Comparison of ENCODE assay signal across 38 cellular contexts in genomic region chr1:231656741-231657140, GRCh38.
"Had no signal": no experiment of that assay in that cellular context is flagged by ENCODE, and none has a peak within 500 bp of the region (broad histone marks: within the 10 kb centered on the region; RNA-seq: fewer than 3 reads in every experiment).

No MANE protein-coding gene starts in this region.

- H3K36me3 ChIP-seq: adrenal gland, ascending aorta, brain microvascular endothelial cell, breast epithelium, cardiac muscle cell had no signal

- FAIRE-seq: astrocyte, bronchial epithelial cell, colon had no signal

- H3K4me3 ChIP-seq: adrenal gland, ascending aorta, body of pancreas, breast epithelium, cardiac muscle cell had no signal

- H3K4me1 ChIP-seq: adrenal gland, ascending aorta, body of pancreas, breast epithelium had no signal

- H3K27me3 Mint-ChIP-seq: activated naive CD4-positive, alpha-beta T cell treated with anti-CD3 and anti-CD28 coated beads, Interleukin-2, amount 10 ng/mL, durations not matched to agents 7 days and 5 days; activated naive CD4-positive, alpha-beta T cell treated with anti-CD3 and anti-CD28 coated beads, Interleukin-2, amount 50 U/mL, for 24 hours; activated naive CD8-positive, alpha-beta T cell; activated naive CD8-positive, alpha-beta T cell treated with anti-CD3 and anti-CD28 coated beads for 36 hours; activated naive CD8-positive, alpha-beta T cell treated with anti-CD3 and anti-CD28 coated beads, Interleukin-2, amount 10 ng/mL, durations not matched to agents 7 days and 5 days; activated naive CD8-positive, alpha-beta T cell treated with anti-CD3 and anti-CD28 coated beads, Interleukin-2, amount 50 U/mL, for 24 hours; activated T-helper 17 cell treated with anti-CD3 and anti-CD28 coated beads, Interleukin-2, amount 50 U/mL, for 72 hours had no signal

- DNase-seq: activated effector memory CD4-positive, alpha-beta T cell treated with anti-CD3 and anti-CD28 coated beads, Interleukin-2, amount 50 U/mL, for 16 hours; activated effector memory CD4-positive, alpha-beta T cell treated with Interleukin-2 at 50 U/mL for 16 hours; activated gamma-delta T cell; activated gamma-delta T cell treated with Interleukin-2 at 50 U/mL for 16 hours; activated naive CD4-positive, alpha-beta T cell; activated naive CD4-positive, alpha-beta T cell treated with anti-CD3 and anti-CD28 coated beads for 36 hours; activated naive CD4-positive, alpha-beta T cell treated with anti-CD3 and anti-CD28 coated beads, Interleukin-2, amount 10 ng/mL, durations not matched to agents 7 days and 5 days; activated naive CD4-positive, alpha-beta T cell treated with anti-CD3 and anti-CD28 coated beads, Interleukin-2, amount 50 U/mL, for 16 hours; activated naive CD4-positive, alpha-beta T cell treated with Interleukin-2 at 50 U/mL for 16 hours; activated naive CD8-positive, alpha-beta T cell treated with anti-CD3 and anti-CD28 coated beads for 36 hours; activated naive CD8-positive, alpha-beta T cell treated with anti-CD3 and anti-CD28 coated beads, Interleukin-2, amount 10 ng/mL, durations not matched to agents 7 days and 5 days; activated naive CD8-positive, alpha-beta T cell treated with anti-CD3 and anti-CD28 coated beads, Interleukin-2, amount 50 U/mL, for 24 hours; activated T-cell treated with anti-CD3 and anti-CD28 coated beads, Interleukin-2, amount 50 U/mL, for 4 hours; activated T-cell treated with anti-CD3 and anti-CD28 coated beads, Interleukin-2, amount 50 U/mL, for 48 hours; activated T-cell treated with anti-CD3 and anti-CD28 coated beads, Interleukin-2, amount 50 U/mL, for 72 hours; adrenal gland; amniotic stem cell; amygdala; anterior cingulate cortex; aorta; body of pancreas; brain microvascular endothelial cell; central memory CD4-positive, alpha-beta T cell; cerebellar nuclear complex had no signal

- H3K27ac ChIP-seq: adrenal gland, ascending aorta, body of pancreas, brain microvascular endothelial cell, breast epithelium, cardiac muscle cell had no signal

- ATAC-seq: activated naive CD4-positive, alpha-beta T cell treated with anti-CD3 and anti-CD28 coated beads, Interleukin-2, amount 50 U/mL, for 72 hours; activated naive CD8-positive, alpha-beta T cell treated with anti-CD3 and anti-CD28 coated beads, Interleukin-2, amount 50 U/mL, for 24 hours; activated T-cell treated with anti-CD3 and anti-CD28 coated beads, Interleukin-2, amount 50 U/mL, for 4 hours; activated T-cell treated with anti-CD3 and anti-CD28 coated beads, Interleukin-2, amount 50 U/mL, for 72 hours; activated T-helper 17 cell treated with anti-CD3 and anti-CD28 coated beads, Interleukin-2, amount 50 U/mL, for 72 hours; body of pancreas had no signal

- H3K27me3 ChIP-seq: adrenal gland, ascending aorta, body of pancreas, brain microvascular endothelial cell, breast epithelium, cardiac muscle cell had no signal

- H3K4me1 Mint-ChIP-seq: activated T-helper 17 cell treated with anti-CD3 and anti-CD28 coated beads, Interleukin-2, amount 50 U/mL, for 72 hours; brain had no signal

- H3K4me3 Mint-ChIP-seq: activated naive CD4-positive, alpha-beta T cell treated with anti-CD3 and anti-CD28 coated beads for 36 hours; activated naive CD4-positive, alpha-beta T cell treated with anti-CD3 and anti-CD28 coated beads, Interleukin-2, amount 10 ng/mL, durations not matched to agents 7 days and 5 days; activated naive CD4-positive, alpha-beta T cell treated with anti-CD3 and anti-CD28 coated beads, Interleukin-2, amount 50 U/mL, for 24 hours; activated naive CD8-positive, alpha-beta T cell; activated naive CD8-positive, alpha-beta T cell treated with anti-CD3 and anti-CD28 coated beads for 36 hours; activated naive CD8-positive, alpha-beta T cell treated with anti-CD3 and anti-CD28 coated beads, Interleukin-2, amount 10 ng/mL, durations not matched to agents 7 days and 5 days; activated naive CD8-positive, alpha-beta T cell treated with anti-CD3 and anti-CD28 coated beads, Interleukin-2, amount 50 U/mL, for 24 hours; activated T-cell treated with anti-CD3 and anti-CD28 coated beads, Interleukin-2, amount 50 U/mL, for 4 hours; activated T-cell treated with anti-CD3 and anti-CD28 coated beads, Interleukin-2, amount 50 U/mL, for 72 hours; activated T-helper 1 cell treated with anti-CD3 and anti-CD28 coated beads, Interleukin-12 subunit alpha, Interleukin-12 subunit beta, Interleukin-2, Interleukin-4 antibody, amounts not matched to agents 30 ng/mL and 10 ng/mL and 1 ng/mL, durations not matched to agents 14 hours and 24 hours and 36 hours; activated T-helper 17 cell treated with anti-CD3 and anti-CD28 coated beads, Interleukin-2, amount 50 U/mL, for 72 hours; brain; central memory CD8-positive, alpha-beta T cell had no signal

- H3K27ac Mint-ChIP-seq: activated naive CD4-positive, alpha-beta T cell treated with anti-CD3 and anti-CD28 coated beads for 36 hours; activated naive CD4-positive, alpha-beta T cell treated with anti-CD3 and anti-CD28 coated beads, Interleukin-2, amount 50 U/mL, for 24 hours; activated naive CD4-positive, alpha-beta T cell treated with anti-CD3 and anti-CD28 coated beads, Interleukin-2, amount 50 U/mL, for 72 hours; activated naive CD8-positive, alpha-beta T cell; activated naive CD8-positive, alpha-beta T cell treated with anti-CD3 and anti-CD28 coated beads for 36 hours; activated naive CD8-positive, alpha-beta T cell treated with anti-CD3 and anti-CD28 coated beads, Interleukin-2, amount 10 ng/mL, durations not matched to agents 7 days and 5 days; activated naive CD8-positive, alpha-beta T cell treated with anti-CD3 and anti-CD28 coated beads, Interleukin-2, amount 50 U/mL, for 24 hours; activated T-cell treated with anti-CD3 and anti-CD28 coated beads, Interleukin-2, amount 50 U/mL, for 72 hours; activated T-helper 1 cell treated with anti-CD3 and anti-CD28 coated beads, Interleukin-12 subunit alpha, Interleukin-12 subunit beta, Interleukin-2, Interleukin-4 antibody, amounts not matched to agents 30 ng/mL and 10 ng/mL and 1 ng/mL, durations not matched to agents 14 hours and 24 hours and 36 hours; activated T-helper 17 cell treated with anti-CD3 and anti-CD28 coated beads, Interleukin-2, amount 50 U/mL, for 72 hours; activated T-helper 2 cell treated with anti-CD3 and anti-CD28 coated beads, Interferon-gamma antibody, Interleukin-2, Interleukin-4, amounts not matched to agents 10 μg/mL and 5 μg/mL and 100 μg/mL, durations not matched to agents 14 hours and 24 hours and 36 hours; brain had no signal

- H3K9me3 ChIP-seq: adrenal gland, ascending aorta, breast epithelium had no signal

- H3K9me3 Mint-ChIP-seq: activated naive CD4-positive, alpha-beta T cell treated with anti-CD3 and anti-CD28 coated beads, Interleukin-2, amount 50 U/mL, for 24 hours; central memory CD8-positive, alpha-beta T cell had no signal
